14 cellular contexts compared by ENCODE assay signal in the genomic region with DNA sequence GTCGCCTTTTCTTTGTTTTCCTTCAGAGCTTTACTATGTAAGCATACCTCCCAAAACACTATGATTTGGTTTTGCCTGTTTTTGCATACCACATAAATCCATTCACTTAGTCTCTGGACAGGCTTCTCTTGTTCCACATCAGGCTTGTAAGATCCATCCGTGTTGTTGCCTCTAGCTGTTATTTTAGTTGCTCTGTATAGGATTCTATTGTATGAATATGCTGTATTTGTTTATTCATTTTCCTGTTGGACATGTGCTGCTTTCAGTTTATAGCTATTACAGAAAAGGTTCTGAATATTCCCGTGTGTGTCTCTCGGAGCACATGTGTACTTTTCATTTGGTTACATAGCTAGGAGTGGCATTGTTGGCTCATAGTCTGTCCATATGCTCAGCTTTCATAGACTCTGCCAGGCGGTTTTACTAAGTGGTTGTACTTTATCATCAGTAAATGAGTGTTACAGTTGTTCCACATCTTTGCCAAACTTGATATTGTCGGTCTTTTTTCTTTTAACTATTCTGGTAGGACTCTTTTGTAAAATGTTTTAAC. TPM values are rescaled to one million over a fixed set of nuclear protein-coding genes. Genes with fewer than 3 reads are reported as not detected.
A peak's percentile ranks its signal among the peaks of the same experiment; 100 is the strongest.
DNase-seq lines count a peak whose midpoint lies in the region; ATAC-seq and TF ChIP-seq lines count a peak whose summit lies in the region.
"Had no signal": no experiment of that assay in that cellular context is flagged by ENCODE, and none has a peak within 500 bp of the region (broad histone marks: within the 10 kb centered on the region; RNA-seq: fewer than 3 reads in every experiment).

No MANE protein-coding gene starts in this region.

- CTCF ChIA-PET in CD8-positive, alpha-beta T cell (lab: Charles Lee): interaction anchor here (1.3 to 1.8 kb wide), 4 partner anchors 11 to 169 kb away, joined by 3 to 6 read pairs (median 4); no protein-coding TSS in a partner anchor

- H3K27ac Mint-ChIP-seq in CD8-positive, alpha-beta T cell: peak overlapping the region; percentile 21
- H3K27ac Mint-ChIP-seq in T-helper 17 cell: peak overlapping the region; percentile 21
- H3K27ac Mint-ChIP-seq in activated naive CD8-positive, alpha-beta T cell treated with anti-CD3 and anti-CD28 coated beads, Interleukin-2, amount 50 U/mL, for 24 hours: no peak overlapping the region
- H3K27ac Mint-ChIP-seq: activated naive CD4-positive, alpha-beta T cell treated with anti-CD3 and anti-CD28 coated beads for 36 hours had no signal

- TF ChIP-seq CTCF in CD8-positive, alpha-beta T cell (IDR thresholded peaks at IDR 0.05): no peak

- H3K27me3 Mint-ChIP-seq in CD8-positive, alpha-beta T cell (ENCODE audit: low read depth): no peaks in the 10 kb centered on the region
- H3K27me3 Mint-ChIP-seq in T-helper 17 cell: no peaks in the 10 kb centered on the region
- no peaks in the 10 kb centered on the region for H3K27me3 Mint-ChIP-seq in activated naive CD8-positive, alpha-beta T cell treated with anti-CD3 and anti-CD28 coated beads, Interleukin-2, amount 50 U/mL, for 24 hours
- H3K27me3 Mint-ChIP-seq: effector memory CD8-positive, alpha-beta T cell had no signal

- POLR2A ChIA-PET in CD8-positive, alpha-beta T cell (lab: Charles Lee): interaction anchor here (0.6 to 0.7 kb wide), 2 partner anchors 206 to 492 kb away, joined by 3 read pairs; no protein-coding TSS in a partner anchor

- peaks cover 79% of the 10 kb centered on the region for H3K36me3 Mint-ChIP-seq in CD8-positive, alpha-beta T cell
- peaks cover 13% of the 10 kb centered on the region for H3K36me3 Mint-ChIP-seq in T-helper 17 cell (ENCODE audit: low read depth)
- peaks cover 54% of the 10 kb centered on the region for H3K36me3 Mint-ChIP-seq in activated naive CD8-positive, alpha-beta T cell treated with anti-CD3 and anti-CD28 coated beads, Interleukin-2, amount 50 U/mL, for 24 hours (ENCODE audit: low read depth)

- no peak overlapping the region for H3K27ac ChIP-seq in CD8-positive, alpha-beta T cell (ENCODE audit: low read depth, low read length)
- H3K27ac ChIP-seq: cardiac muscle cell, WERI-Rb-1 had no signal

- no peak overlapping the region for H3K4me3 Mint-ChIP-seq in CD8-positive, alpha-beta T cell
- H3K4me3 Mint-ChIP-seq in T-helper 17 cell: no peak overlapping the region
- no peak overlapping the region for H3K4me3 Mint-ChIP-seq in activated naive CD8-positive, alpha-beta T cell treated with anti-CD3 and anti-CD28 coated beads, Interleukin-2, amount 50 U/mL, for 24 hours
- H3K4me3 Mint-ChIP-seq: activated naive CD4-positive, alpha-beta T cell treated with anti-CD3 and anti-CD28 coated beads for 36 hours; effector memory CD8-positive, alpha-beta T cell had no signal

- no peaks in the 10 kb centered on the region for H3K9me3 Mint-ChIP-seq in CD8-positive, alpha-beta T cell
- no peaks in the 10 kb centered on the region for H3K9me3 Mint-ChIP-seq in activated naive CD8-positive, alpha-beta T cell treated with anti-CD3 and anti-CD28 coated beads, Interleukin-2, amount 50 U/mL, for 24 hours
- H3K9me3 Mint-ChIP-seq: effector memory CD8-positive, alpha-beta T cell had no signal

- DNase-seq in CD8-positive, alpha-beta T cell: no peak
- peak; percentile 78 for DNase-seq in NCI-H1694 treated with DMSO at 0.1 percent for 48 hours (lab: John Stamatoyannopoulos, UW)
- no peak for DNase-seq in T-helper 17 cell
- DNase-seq in left lobe of liver (ENCODE audit: low spot score): no peak
- no peak for DNase-seq in CD1c-positive myeloid dendritic cell (ENCODE audit: extremely low spot score)
- DNase-seq in activated naive CD8-positive, alpha-beta T cell treated with anti-CD3 and anti-CD28 coated beads, Interleukin-2, amount 50 U/mL, for 24 hours: no peak
- no peak for DNase-seq in stimulated activated naive CD8-positive, alpha-beta T cell treated with anti-CD3 and anti-CD28 coated beads, Interleukin-15, Interleukin-2, amounts not matched to agents 100 U/mL and 50 U/mL, for 24 hours
- DNase-seq: activated naive CD4-positive, alpha-beta T cell treated with anti-CD3 and anti-CD28 coated beads for 36 hours; effector memory CD8-positive, alpha-beta T cell; NCI-H345; OCI-M1; WERI-Rb-1 had no signal

- ATAC-seq in CD8-positive, alpha-beta T cell: no peak
- ATAC-seq in T-helper 17 cell (no peak), left lobe of liver (peak; percentile 64), GM19397 (IDR thresholded peaks at IDR 0.05; ENCODE audit: unreplicated experiment) (no peak)
- ATAC-seq in activated naive CD8-positive, alpha-beta T cell treated with anti-CD3 and anti-CD28 coated beads, Interleukin-2, amount 50 U/mL, for 24 hours: no peak
- ATAC-seq in stimulated activated naive CD8-positive, alpha-beta T cell treated with anti-CD3 and anti-CD28 coated beads, Interleukin-15, Interleukin-2, amounts not matched to agents 100 U/mL and 50 U/mL, for 24 hours: no peak
- ATAC-seq: effector memory CD8-positive, alpha-beta T cell had no signal

- intact Hi-C loops in CD8-positive, alpha-beta T cell (cut with DNase I, micrococcal nuclease): no loop called here

- H3K4me1 ChIP-seq in CD8-positive, alpha-beta T cell (ENCODE audit: insufficient read depth, low read length): no peaks in the 10 kb centered on the region

- peaks cover 2% of the 10 kb centered on the region for H3K4me1 Mint-ChIP-seq in CD8-positive, alpha-beta T cell (ENCODE audit: low read depth)
- H3K4me1 Mint-ChIP-seq in T-helper 17 cell: peaks cover 13% of the 10 kb centered on the region
- H3K4me1 Mint-ChIP-seq in activated naive CD8-positive, alpha-beta T cell treated with anti-CD3 and anti-CD28 coated beads, Interleukin-2, amount 50 U/mL, for 24 hours: no peaks in the 10 kb centered on the region

- no peaks in the 10 kb centered on the region for H3K9me3 ChIP-seq in CD8-positive, alpha-beta T cell (ENCODE audit: low read length)
- no peaks in the 10 kb centered on the region for H3K9me3 ChIP-seq in T-helper 17 cell (ENCODE audit: control insufficient read depth, low read length, poor library complexity, severe bottlenecking)

- peaks cover 39% of the 10 kb centered on the region for H3K36me3 ChIP-seq in CD8-positive, alpha-beta T cell (ENCODE audit: insufficient read depth, low read length)

- no peak overlapping the region for H3K4me3 ChIP-seq in CD8-positive, alpha-beta T cell (ENCODE audit: low read depth, low read length)
- H3K4me3 ChIP-seq: cardiac muscle cell had no signal

- no peaks in the 10 kb centered on the region for H3K27me3 ChIP-seq in CD8-positive, alpha-beta T cell (ENCODE audit: insufficient read depth, low read length)
- H3K27me3 ChIP-seq: cardiac muscle cell had no signal

RNA-seq across cellular contexts. Expression of a gene that starts 41.8 kb away (rescaled TPM):
- total RNA-seq in CD8-positive, alpha-beta T cell: 100 to 1,000 TPM; 120 to 136 TPM
- 100 to 1,000 TPM; 105 to 107 TPM for total RNA-seq in T-helper 17 cell
- total RNA-seq in left lobe of liver: 21.9 TPM
